Comparison of ENCODE assay signal across 8 cellular contexts in genomic region chr19:55653651-55654322, GRCh38. TPM values are rescaled to one million over a fixed set of nuclear protein-coding genes. Genes with fewer than 3 reads are reported as not detected.
A peak's percentile ranks its signal among the peaks of the same experiment; 100 is the strongest.
DNase-seq lines count a peak whose midpoint lies in the region; ATAC-seq and TF ChIP-seq lines count a peak whose summit lies in the region.

No MANE protein-coding gene starts in this region.

- H3K9ac ChIP-seq in mucosa of stomach (ENCODE audit: low read length), result peak overlapping the region; percentile 74

- H3K4me3 ChIP-seq in Jurkat, Clone E6-1 (ENCODE audit: low read length), result peak overlapping the region; percentile 83
- peak overlapping the region; percentile 86 for H3K4me3 ChIP-seq in mucosa of stomach (ENCODE audit: low read length)

- H3K36me3 ChIP-seq in mucosa of stomach (ENCODE audit: control insufficient read depth, insufficient read depth, low read length), result no peaks in the 10 kb centered on the region

- H3K9me3 ChIP-seq in mucosa of stomach (ENCODE audit: control insufficient read depth, low read length), result no peaks in the 10 kb centered on the region

- DNase-seq in DMS79 treated with DMSO at 0.1 percent for 48 hours (lab: John Stamatoyannopoulos, UW) (peak; percentile 96), OCI-M2 (lab: John Stamatoyannopoulos, UW; ENCODE audit: unreplicated experiment) (peak; percentile 98), erythroblast (lab: John Stamatoyannopoulos, UW) (peak; percentile 98 to 99)
- DNase-seq in Jurkat, Clone E6-1 (ENCODE audit: low read depth, low spot score), result peak; percentile 99
- peak; percentile 98 for DNase-seq in activated T-cell treated with anti-CD3 and anti-CD28 coated beads, Interleukin-2, amount 50 U/mL, for 1 hour
- peak; percentile 98 for DNase-seq in stimulated activated CD8-positive, alpha-beta memory T cell treated with anti-CD3 and anti-CD28 coated beads, Interleukin-4, amount 100 ng/mL, for 48 hours

- peaks cover 34% of the 10 kb centered on the region for H3K4me1 ChIP-seq in mucosa of stomach (ENCODE audit: control insufficient read depth, insufficient read depth, low read length)

- ATAC-seq in GM21717 (IDR thresholded peaks at IDR 0.05; ENCODE audit: unreplicated experiment), result peak; percentile 32

- no peaks in the 10 kb centered on the region for H3K27me3 ChIP-seq in mucosa of stomach (ENCODE audit: control insufficient read depth, insufficient read depth, low read length)

- peak; percentile 85 for TF ChIP-seq POLR2A in erythroblast (IDR thresholded peaks at IDR 0.05; ENCODE audit: low read length)

RNA-seq across cellular contexts. Expression of gene U2AF2, which starts 1.0 kb away (rescaled TPM):
- 313 TPM for polyA plus RNA-seq in Jurkat, Clone E6-1 (2012; ENCODE audit: insufficient read depth, insufficient read length)

RNA-seq across cellular contexts. Expression of gene CCDC106, which starts 5.8 kb away (rescaled TPM):
- 2.6 TPM for polyA plus RNA-seq in Jurkat, Clone E6-1 (2012; ENCODE audit: insufficient read depth, insufficient read length)

RNA-seq across cellular contexts. Expression of gene ZNF581, which starts 10.3 kb away (rescaled TPM):
- polyA plus RNA-seq in Jurkat, Clone E6-1 (2012; ENCODE audit: insufficient read depth, insufficient read length), result 26.5 TPM

RNA-seq across cellular contexts. Expression of gene ZNF580, which starts 13.0 kb away (rescaled TPM):
- 26.3 TPM for polyA plus RNA-seq in Jurkat, Clone E6-1 (2012; ENCODE audit: insufficient read depth, insufficient read length)

RNA-seq across cellular contexts. Expression of gene EPN1, which starts 21.2 kb away (rescaled TPM):
- 74.3 TPM for polyA plus RNA-seq in Jurkat, Clone E6-1 (2012; ENCODE audit: insufficient read depth, insufficient read length)

Comparison
In these comparisons a context has a peak if more than half of its experiments do, and no peak if none do; other contexts are left out.
1. Peak in every context shown above with its lines: DNase-seq, ATAC-seq and H3K4me3 ChIP-seq.